In the genomic region with DNA sequence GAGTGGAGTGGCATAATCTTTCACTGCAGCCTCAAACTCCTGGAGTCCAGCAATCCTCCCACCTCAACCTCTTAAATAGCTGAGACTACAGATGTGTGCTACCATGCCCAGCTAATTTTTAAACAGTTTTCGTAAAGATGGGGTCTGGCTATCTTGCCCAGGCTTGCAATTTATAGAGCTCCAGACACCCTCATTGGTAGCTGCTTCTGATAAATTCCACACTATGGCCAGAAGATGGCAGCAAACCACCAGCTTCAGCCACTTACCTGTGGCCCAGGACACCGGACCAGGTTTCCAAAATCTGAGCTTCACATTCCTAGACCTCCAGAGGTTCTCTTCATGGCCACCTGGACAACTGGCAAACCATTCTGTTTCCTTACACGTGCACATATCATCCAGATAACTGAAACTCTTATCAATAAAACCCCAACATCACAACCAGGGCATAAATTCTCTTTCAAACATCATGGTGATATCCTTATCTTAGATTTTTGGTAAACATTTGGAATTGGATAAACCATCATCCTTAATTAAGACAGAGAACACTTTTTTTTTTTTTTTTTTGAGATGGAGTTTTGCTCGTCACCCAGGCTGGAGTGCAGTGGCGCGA, we compare ENCODE assay signal across 9 cellular contexts. TPM values are rescaled to one million over a fixed set of nuclear protein-coding genes. Genes with fewer than 3 reads are reported as not detected.
DNase-seq lines count a peak whose midpoint lies in the region; ATAC-seq and TF ChIP-seq lines count a peak whose summit lies in the region.
"Had no signal": no experiment of that assay in that cellular context is flagged by ENCODE, and none has a peak within 500 bp of the region (broad histone marks: within the 10 kb centered on the region; RNA-seq: fewer than 3 reads in every experiment).

No MANE protein-coding gene starts in this region.

- no peaks in the 10 kb centered on the region for H3K9me3 Mint-ChIP-seq in activated naive CD8-positive, alpha-beta T cell treated with anti-CD3 and anti-CD28 coated beads for 36 hours

- ATAC-seq in left cardiac atrium (peak; percentile 62), GM19351 (IDR thresholded peaks at IDR 0.05; ENCODE audit: unreplicated experiment) (no peak), HG03521 (IDR thresholded peaks at IDR 0.05; ENCODE audit: unreplicated experiment) (no peak)

- TF ChIP-seq CTCF in retinal pigment epithelial cell (conservative IDR thresholded peaks at IDR 0.05; ENCODE audit: low read depth, low read length), result peak; percentile 70

- H3K27me3 Mint-ChIP-seq in activated naive CD8-positive, alpha-beta T cell treated with anti-CD3 and anti-CD28 coated beads for 36 hours, result peaks cover 6% of the 10 kb centered on the region

- no peaks in the 10 kb centered on the region for H3K4me1 Mint-ChIP-seq in activated naive CD8-positive, alpha-beta T cell treated with anti-CD3 and anti-CD28 coated beads for 36 hours

- no peak overlapping the region for H3K4me3 ChIP-seq in retinal pigment epithelial cell (ENCODE audit: low read length)

- intact Hi-C loops in left cardiac atrium (cut with DNase I), result loop anchor here (1.0 kb wide), 2 partner anchors 34 to 35 kb away; no protein-coding TSS in a partner anchor

- H3K36me3 Mint-ChIP-seq in activated naive CD8-positive, alpha-beta T cell treated with anti-CD3 and anti-CD28 coated beads for 36 hours, result no peaks in the 10 kb centered on the region
- H3K36me3 Mint-ChIP-seq: activated naive CD8-positive, alpha-beta T cell had no signal

- no peak overlapping the region for H3K4me3 Mint-ChIP-seq in activated naive CD8-positive, alpha-beta T cell treated with anti-CD3 and anti-CD28 coated beads for 36 hours
- H3K4me3 Mint-ChIP-seq: activated naive CD8-positive, alpha-beta T cell had no signal

- no peak overlapping the region for H3K27ac Mint-ChIP-seq in activated naive CD8-positive, alpha-beta T cell treated with anti-CD3 and anti-CD28 coated beads for 36 hours
- H3K27ac Mint-ChIP-seq: activated naive CD8-positive, alpha-beta T cell had no signal

- peak; percentile 8 for DNase-seq in DMS 273 treated with DMSO at 0.1 percent for 48 hours (lab: John Stamatoyannopoulos, UW)
- peak; percentile 55 for DNase-seq in HT1080 (ENCODE audit: low read depth)
- peak; percentile 48 for DNase-seq in SK-N-DZ (ENCODE audit: low spot score)
- DNase-seq in activated naive CD8-positive, alpha-beta T cell treated with anti-CD3 and anti-CD28 coated beads for 36 hours, result peak; percentile 50
- DNase-seq in left cardiac atrium, result peak; percentile 49
- no peak for DNase-seq in retinal pigment epithelial cell (ENCODE audit: low read depth)

RNA-seq across cellular contexts. Expression of a gene that starts 28.9 kb away (rescaled TPM):
- not detected in 2 replicates for total RNA-seq in HT1080 (2014; rRNA removed; shearing (Covaris generic))
- polyA plus RNA-seq in HT1080 (2015; cell fraction: cytosol; rRNA removed), result not detected in 2 replicates
- not detected in 2 replicates for polyA plus RNA-seq in HT1080 (2015; cell fraction: nucleus; rRNA removed)
- 0.12 TPM in 1 of 2 replicates, not detected in the other for polyA plus RNA-seq in SK-N-DZ (2014; cell fraction: cytosol; rRNA removed)
- polyA plus RNA-seq in SK-N-DZ (2014; cell fraction: nucleus; rRNA removed), result 0.53 and 1.3 TPM in 2 replicates
- total RNA-seq in activated naive CD8-positive, alpha-beta T cell treated with anti-CD3 and anti-CD28 coated beads for 36 hours, result not detected
- total RNA-seq in left cardiac atrium, result not detected

RNA-seq across cellular contexts. Expression of a gene that starts 29.0 kb away (rescaled TPM):
- total RNA-seq in HT1080 (2014; rRNA removed; shearing (Covaris generic)), result 5.8 and 12.3 TPM in 2 replicates
- 6.0 and 8.3 TPM in 2 replicates for polyA plus RNA-seq in HT1080 (2015; cell fraction: cytosol; rRNA removed)
- 77.3 and 95.8 TPM in 2 replicates for polyA plus RNA-seq in HT1080 (2015; cell fraction: nucleus; rRNA removed)
- polyA plus RNA-seq in SK-N-DZ (2014; cell fraction: cytosol; rRNA removed), result 11.0 and 15.7 TPM in 2 replicates
- 176 and 212 TPM in 2 replicates for polyA plus RNA-seq in SK-N-DZ (2014; cell fraction: nucleus; rRNA removed)
- 1 to 10 TPM; 1.6 to 2.4 TPM for total RNA-seq in activated naive CD8-positive, alpha-beta T cell treated with anti-CD3 and anti-CD28 coated beads for 36 hours
- 10 to 100 TPM; 43.3 to 55.0 TPM for total RNA-seq in left cardiac atrium

RNA-seq across cellular contexts. Expression of a gene that starts 39.0 kb away (rescaled TPM):
- total RNA-seq in HT1080 (2014; rRNA removed; shearing (Covaris generic)), result 53.4 and 69.9 TPM in 2 replicates
- polyA plus RNA-seq in HT1080 (2015; cell fraction: cytosol; rRNA removed), result 23.7 and 25.6 TPM in 2 replicates
- polyA plus RNA-seq in HT1080 (2015; cell fraction: nucleus; rRNA removed), result 19.3 and 23.7 TPM in 2 replicates
- 46.3 and 51.8 TPM in 2 replicates for polyA plus RNA-seq in SK-N-DZ (2014; cell fraction: cytosol; rRNA removed)
- polyA plus RNA-seq in SK-N-DZ (2014; cell fraction: nucleus; rRNA removed), result 18.6 and 21.1 TPM in 2 replicates
- 10 to 100 TPM; 28.2 to 29.5 TPM for total RNA-seq in activated naive CD8-positive, alpha-beta T cell treated with anti-CD3 and anti-CD28 coated beads for 36 hours
- 10 to 100 TPM in 1 of 2 donors, 1 to 10 TPM in 1; 7.0 to 10.9 TPM for total RNA-seq in left cardiac atrium

RNA-seq across cellular contexts. Expression of a gene that starts 39.1 kb away (rescaled TPM):
- 368 and 782 TPM in 2 replicates for total RNA-seq in HT1080 (2014; rRNA removed; shearing (Covaris generic))
- 379 and 542 TPM in 2 replicates for polyA plus RNA-seq in HT1080 (2015; cell fraction: cytosol; rRNA removed)
- polyA plus RNA-seq in HT1080 (2015; cell fraction: nucleus; rRNA removed), result 102 and 106 TPM in 2 replicates
- 296 and 348 TPM in 2 replicates for polyA plus RNA-seq in SK-N-DZ (2014; cell fraction: cytosol; rRNA removed)
- 209 and 321 TPM in 2 replicates for polyA plus RNA-seq in SK-N-DZ (2014; cell fraction: nucleus; rRNA removed)
- 100 to 1,000 TPM; 398 to 421 TPM for total RNA-seq in activated naive CD8-positive, alpha-beta T cell treated with anti-CD3 and anti-CD28 coated beads for 36 hours
- total RNA-seq in left cardiac atrium, result 100 to 1,000 TPM; 190 to 238 TPM

RNA-seq across cellular contexts. Expression of a gene that starts 45.6 kb away (rescaled TPM):
- total RNA-seq in HT1080 (2014; rRNA removed; shearing (Covaris generic)), result 22.9 and 29.2 TPM in 2 replicates
- 9.0 and 9.7 TPM in 2 replicates for polyA plus RNA-seq in HT1080 (2015; cell fraction: cytosol; rRNA removed)
- polyA plus RNA-seq in HT1080 (2015; cell fraction: nucleus; rRNA removed), result 19.2 and 20.1 TPM in 2 replicates
- 8.2 and 8.6 TPM in 2 replicates for polyA plus RNA-seq in SK-N-DZ (2014; cell fraction: cytosol; rRNA removed)
- polyA plus RNA-seq in SK-N-DZ (2014; cell fraction: nucleus; rRNA removed), result 16.8 and 17.7 TPM in 2 replicates
- 10 to 100 TPM; 17.3 to 17.9 TPM for total RNA-seq in activated naive CD8-positive, alpha-beta T cell treated with anti-CD3 and anti-CD28 coated beads for 36 hours
- 1 to 10 TPM; 3.9 to 5.7 TPM for total RNA-seq in left cardiac atrium

Comparison
In these comparisons a context has a peak if more than half of its experiments do, and no peak if none do; other contexts are left out.
1. ATAC-seq: peak in left cardiac atrium (2 of 2); none in GM19351 (single experiment) and HG03521 (single experiment).